21 cellular contexts compared by ENCODE assay signal in genomic region chr15:26050979-26051378, GRCh38.
"Had no signal": no experiment of that assay in that cellular context is flagged by ENCODE, and none has a peak within 500 bp of the region (broad histone marks: within the 10 kb centered on the region; RNA-seq: fewer than 3 reads in every experiment).

No MANE protein-coding gene starts in this region.

- H3K27ac ChIP-seq: body of pancreas, epithelial cell of prostate, sigmoid colon, stomach had no signal

- H3K36me3 ChIP-seq: sigmoid colon, stomach had no signal

- H3K4me1 Mint-ChIP-seq: activated CD4-positive, alpha-beta T cell treated with anti-CD3 and anti-CD28 coated beads, Interleukin-2, amount 10 ng/mL, durations not matched to agents 24 days and 14 days; stimulated activated effector memory CD8-positive, alpha-beta T cell treated with anti-CD3 and anti-CD28 coated beads, Interleukin-12 subunit alpha, Interleukin-12 subunit beta, amount 100 ng/mL, for 72 hours had no signal

- H3K9me3 ChIP-seq: body of pancreas, sigmoid colon, stomach, testis had no signal

- DNase-seq: activated CD4-positive, alpha-beta T cell treated with anti-CD3 and anti-CD28 coated beads, Interleukin-2, amount 10 ng/mL, durations not matched to agents 24 days and 14 days; activated CD8-positive, alpha-beta T cell treated with anti-CD3 and anti-CD28 coated beads for 36 hours; activated naive CD4-positive, alpha-beta T cell treated with anti-CD3 and anti-CD28 coated beads for 36 hours; activated T-cell treated with anti-CD3 and anti-CD28 coated beads, Interleukin-2, amount 50 U/mL, for 24 hours; body of pancreas; dorsolateral prefrontal cortex; foreskin fibroblast; hippocampal formation; sigmoid colon; stimulated activated CD4-positive, alpha-beta T cell treated with anti-CD3 and anti-CD28 coated beads, Interleukin-4, amount 100 ng/mL, for 24 hours; stomach had no signal

- ATAC-seq: activated CD8-positive, alpha-beta T cell treated with anti-CD3 and anti-CD28 coated beads for 36 hours; body of pancreas; left lobe of liver; natural killer cell treated with Interleukin-12 subunit alpha and Interleukin-12 subunit beta and Interleukin-15 and Interleukin-18, amount 100 ng/mL, for 72 hours; stimulated activated effector memory CD8-positive, alpha-beta T cell treated with anti-CD3 and anti-CD28 coated beads, Interleukin-12 subunit alpha, Interleukin-12 subunit beta, amount 100 ng/mL, for 72 hours had no signal

- H3K27me3 ChIP-seq: body of pancreas, dorsolateral prefrontal cortex, sigmoid colon, testis had no signal

- H3K4me3 Mint-ChIP-seq: activated CD4-positive, alpha-beta T cell treated with anti-CD3 and anti-CD28 coated beads, Interleukin-2, amount 10 ng/mL, durations not matched to agents 24 days and 14 days; activated CD8-positive, alpha-beta T cell treated with anti-CD3 and anti-CD28 coated beads for 36 hours; activated naive CD4-positive, alpha-beta T cell treated with anti-CD3 and anti-CD28 coated beads for 36 hours; activated T-cell treated with anti-CD3 and anti-CD28 coated beads, Interleukin-2, amount 50 U/mL, for 24 hours; mesothelial cell of epicardium; natural killer cell treated with Interleukin-12 subunit alpha and Interleukin-12 subunit beta and Interleukin-15 and Interleukin-18, amount 100 ng/mL, for 72 hours; stimulated activated effector memory CD8-positive, alpha-beta T cell treated with anti-CD3 and anti-CD28 coated beads, Interleukin-12 subunit alpha, Interleukin-12 subunit beta, amount 100 ng/mL, for 72 hours; type B pancreatic cell had no signal

- H3K36me3 Mint-ChIP-seq: mesothelial cell of epicardium; natural killer cell treated with Interleukin-12 subunit alpha and Interleukin-12 subunit beta and Interleukin-15 and Interleukin-18, amount 100 ng/mL, for 72 hours; stimulated activated effector memory CD8-positive, alpha-beta T cell treated with anti-CD3 and anti-CD28 coated beads, Interleukin-12 subunit alpha, Interleukin-12 subunit beta, amount 100 ng/mL, for 72 hours; type B pancreatic cell had no signal

- H3K4me1 ChIP-seq: body of pancreas, stomach had no signal

- H3K27ac Mint-ChIP-seq: activated CD4-positive, alpha-beta T cell treated with anti-CD3 and anti-CD28 coated beads, Interleukin-2, amount 10 ng/mL, durations not matched to agents 24 days and 14 days; activated CD8-positive, alpha-beta T cell treated with anti-CD3 and anti-CD28 coated beads for 36 hours; activated naive CD4-positive, alpha-beta T cell treated with anti-CD3 and anti-CD28 coated beads for 36 hours; activated T-cell treated with anti-CD3 and anti-CD28 coated beads, Interleukin-2, amount 50 U/mL, for 24 hours; mesothelial cell of epicardium; natural killer cell treated with Interleukin-12 subunit alpha and Interleukin-12 subunit beta and Interleukin-15 and Interleukin-18, amount 100 ng/mL, for 72 hours; stimulated activated effector memory CD8-positive, alpha-beta T cell treated with anti-CD3 and anti-CD28 coated beads, Interleukin-12 subunit alpha, Interleukin-12 subunit beta, amount 100 ng/mL, for 72 hours; type B pancreatic cell had no signal

- H3K4me3 ChIP-seq: body of pancreas, lung, sigmoid colon, stomach, testis had no signal

- FAIRE-seq: colon, keratinocyte had no signal

- H3K9me3 Mint-ChIP-seq: activated CD4-positive, alpha-beta T cell treated with anti-CD3 and anti-CD28 coated beads, Interleukin-2, amount 10 ng/mL, durations not matched to agents 24 days and 14 days; activated CD8-positive, alpha-beta T cell treated with anti-CD3 and anti-CD28 coated beads for 36 hours; activated naive CD4-positive, alpha-beta T cell treated with anti-CD3 and anti-CD28 coated beads for 36 hours; activated T-cell treated with anti-CD3 and anti-CD28 coated beads, Interleukin-2, amount 50 U/mL, for 24 hours; mesothelial cell of epicardium; natural killer cell treated with Interleukin-12 subunit alpha and Interleukin-12 subunit beta and Interleukin-15 and Interleukin-18, amount 100 ng/mL, for 72 hours; stimulated activated effector memory CD8-positive, alpha-beta T cell treated with anti-CD3 and anti-CD28 coated beads, Interleukin-12 subunit alpha, Interleukin-12 subunit beta, amount 100 ng/mL, for 72 hours; type B pancreatic cell had no signal
